In genomic region chr1:39900662-39901485, GRCh38 we compare ENCODE assay signal across 8 cellular contexts. TPM values are rescaled to one million over a fixed set of nuclear protein-coding genes. Genes with fewer than 3 reads are reported as not detected.
DNase-seq lines count a peak whose midpoint lies in the region; ATAC-seq, FAIRE-seq and TF ChIP-seq lines count a peak whose summit lies in the region.

No MANE protein-coding gene starts in this region.

- H3K9me3 ChIP-seq in gastroesophageal sphincter (no peaks in the 10 kb centered on the region), trophoblast cell (ENCODE audit: insufficient read depth, low read depth, low read length) (no peaks in the 10 kb centered on the region)

- TF ChIP-seq CTCF in gastroesophageal sphincter (IDR thresholded peaks at IDR 0.05): no peak

- H3K4ac ChIP-seq in trophoblast cell (ENCODE audit: low read depth, low read length): peak overlapping the region; percentile 20

- H3K4me3 ChIP-seq in gastroesophageal sphincter (peak overlapping the region; percentile 32 to 66), trophoblast cell (ENCODE audit: low read depth, low read length) (peak overlapping the region; percentile 84)

- H3K4me1 Mint-ChIP-seq in activated CD4-positive, alpha-beta memory T cell treated with anti-CD3 and anti-CD28 coated beads for 36 hours (ENCODE audit: low read depth): peaks cover 6% of the 10 kb centered on the region

- H3K23ac ChIP-seq in trophoblast cell (ENCODE audit: low read length): no peak overlapping the region

- no peaks in the 10 kb centered on the region for H3K79me2 ChIP-seq in trophoblast cell (ENCODE audit: control insufficient read depth, insufficient read depth, low read length, poor library complexity)

- no peak overlapping the region for H4K91ac ChIP-seq in trophoblast cell (ENCODE audit: low read depth, low read length)

- H3K27ac ChIP-seq in gastroesophageal sphincter (peak overlapping the region in 2 of 4 donors; percentile 27 to 48), trophoblast cell (ENCODE audit: low read depth, low read length) (no peak overlapping the region)

- no peak overlapping the region for H2BK5ac ChIP-seq in trophoblast cell (ENCODE audit: low read depth, low read length, poor library complexity)

- CTCF ChIA-PET in activated CD4-positive, alpha-beta memory T cell treated with anti-CD3 and anti-CD28 coated beads for 36 hours (lab: Charles Lee): interaction anchor here (1.2 to 5.4 kb wide), 9 partner anchors 14 to 138 kb away, joined by 3 to 104 read pairs (median 15); partner anchors contain the start of gene TRIT1

- peak overlapping the region; percentile 60 for H2BK120ac ChIP-seq in trophoblast cell (ENCODE audit: insufficient read depth, low read length, poor library complexity)

- no peaks in the 10 kb centered on the region for H3K9me3 Mint-ChIP-seq in activated CD4-positive, alpha-beta memory T cell treated with anti-CD3 and anti-CD28 coated beads for 36 hours

- H4K8ac ChIP-seq in trophoblast cell (ENCODE audit: low read depth, low read length): peak overlapping the region; percentile 61

- POLR2A ChIA-PET in activated CD4-positive, alpha-beta memory T cell treated with anti-CD3 and anti-CD28 coated beads for 36 hours (lab: Charles Lee): interaction anchor here (0.6 to 2.4 kb wide), 3 partner anchors 55 to 58 kb away, joined by 3 to 9 read pairs (median 4); no protein-coding TSS in a partner anchor

- peak; percentile 60 for ATAC-seq in gastroesophageal sphincter
- no peak for ATAC-seq in HG03045 (IDR thresholded peaks at IDR 0.05; ENCODE audit: unreplicated experiment)

- peak; percentile 45 for DNase-seq in ELR (ENCODE audit: low read depth)
- peak; percentile 21 for DNase-seq in HTR-8/SVneo (ENCODE audit: insufficient read length, low spot score)
- DNase-seq in activated CD4-positive, alpha-beta memory T cell treated with anti-CD3 and anti-CD28 coated beads for 36 hours: no peak
- no peak for DNase-seq in trophoblast cell
- no peak for DNase-seq in NCI-H1930 (lab: John Stamatoyannopoulos, UW)
- DNase-seq in NCI-H524 treated with DMSO at 0.1 percent for 48 hours (lab: John Stamatoyannopoulos, UW): no peak

- H2BK12ac ChIP-seq in trophoblast cell (ENCODE audit: low read length): no peak overlapping the region

- no peak for TF ChIP-seq EP300 in gastroesophageal sphincter (IDR thresholded peaks at IDR 0.05)

- H3K79me1 ChIP-seq in trophoblast cell (ENCODE audit: low read length): peaks cover 9% of the 10 kb centered on the region

- no peak overlapping the region for H2AK5ac ChIP-seq in trophoblast cell (ENCODE audit: low read length)

- H3K4me3 Mint-ChIP-seq in activated CD4-positive, alpha-beta memory T cell treated with anti-CD3 and anti-CD28 coated beads for 36 hours: peak overlapping the region; percentile 46

- peak overlapping the region; percentile 95 for H2AFZ ChIP-seq in trophoblast cell (ENCODE audit: insufficient read depth, low read length, poor library complexity)

- H3K36me3 Mint-ChIP-seq in activated CD4-positive, alpha-beta memory T cell treated with anti-CD3 and anti-CD28 coated beads for 36 hours: no peaks in the 10 kb centered on the region

- H3K4me1 ChIP-seq in gastroesophageal sphincter (peaks cover 0 to 25% (median 16%) of the 10 kb centered on the region in 3 donors), trophoblast cell (ENCODE audit: control insufficient read depth in 1 of 2, insufficient read depth in 2 of 2, low read length in 2 of 2) (peaks cover 12 to 13% of the 10 kb centered on the region in 2 experiments)

- peaks cover 40% of the 10 kb centered on the region for H3K27me3 Mint-ChIP-seq in activated CD4-positive, alpha-beta memory T cell treated with anti-CD3 and anti-CD28 coated beads for 36 hours

- H3K18ac ChIP-seq in trophoblast cell (ENCODE audit: low read length): peak overlapping the region; percentile 19

- 60% methylated on average over 1 of the region's 68 CpGs; no CpG with 5 or more reads in 1 of the 2 donors for WGBS in gastroesophageal sphincter (ENCODE audit: low coverage in 1 of 2), 2 donors
- WGBS in trophoblast cell (ENCODE audit: extremely low coverage, insufficient coverage, insufficient read length): no CpG with 5 or more reads among the region's 68 CpGs

- peak overlapping the region; percentile 100 for H3K4me2 ChIP-seq in trophoblast cell (ENCODE audit: low read length)

- no peaks in the 10 kb centered on the region for H3K36me3 ChIP-seq in gastroesophageal sphincter
- no peaks in the 10 kb centered on the region for H3K36me3 ChIP-seq in trophoblast cell (ENCODE audit: control insufficient read depth in 1 of 2, insufficient read depth in 2 of 2, low read length in 2 of 2)

- H3K27me3 ChIP-seq in gastroesophageal sphincter: peaks cover 64% of the 10 kb centered on the region
- H3K27me3 ChIP-seq in trophoblast cell (ENCODE audit: insufficient read depth, low read length): peaks cover 9% of the 10 kb centered on the region

- TF ChIP-seq POLR2A in gastroesophageal sphincter (IDR thresholded peaks at IDR 0.05): no peak

- H4K12ac ChIP-seq in trophoblast cell (ENCODE audit: low read depth, low read length): no peak overlapping the region

- H3K9ac ChIP-seq in trophoblast cell (ENCODE audit: low read length): peak overlapping the region; percentile 72

- intact Hi-C loops in activated CD4-positive, alpha-beta memory T cell treated with anti-CD3 and anti-CD28 coated beads for 36 hours (cut with micrococcal nuclease): loop anchor here (5.0 kb wide), 2 partner anchors 56 to 71 kb away; partner anchors contain the start of gene MFSD2A

- no peak for FAIRE-seq in HTR-8/SVneo (lab: Jason Lieb, UNC)

- no peak overlapping the region for H3K27ac Mint-ChIP-seq in activated CD4-positive, alpha-beta memory T cell treated with anti-CD3 and anti-CD28 coated beads for 36 hours

- H3K14ac ChIP-seq in trophoblast cell (ENCODE audit: low read length): peak overlapping the region; percentile 64

RNA-seq across cellular contexts. Expression of gene MYCL, which starts 0.8 kb away (rescaled TPM):
- total RNA-seq in activated CD4-positive, alpha-beta memory T cell treated with anti-CD3 and anti-CD28 coated beads for 36 hours: under 1 TPM in 1 of 2 experiments, not detected in 1; 0.07 TPM
- 1 to 10 TPM in 1 of 4 donors, under 1 TPM in 2, not detected in 1; 0.27 to 1.2 (median 0.69) TPM for total RNA-seq in gastroesophageal sphincter
- 3.2 TPM in 2 replicates for polyA plus RNA-seq in trophoblast cell (2013)

RNA-seq across cellular contexts. Expression of gene TRIT1, which starts 17.6 kb away (rescaled TPM):
- 10 to 100 TPM; 21.0 to 21.9 TPM for total RNA-seq in activated CD4-positive, alpha-beta memory T cell treated with anti-CD3 and anti-CD28 coated beads for 36 hours
- 10 to 100 TPM; 19.3 to 24.0 (median 21.7) TPM for total RNA-seq in gastroesophageal sphincter
- 15.3 and 15.4 TPM in 2 replicates for polyA plus RNA-seq in trophoblast cell (2013)

RNA-seq across cellular contexts. Expression of gene MFSD2A, which starts 54.1 kb away (rescaled TPM):
- 1 to 10 TPM; 6.0 to 7.5 TPM for total RNA-seq in activated CD4-positive, alpha-beta memory T cell treated with anti-CD3 and anti-CD28 coated beads for 36 hours
- total RNA-seq in gastroesophageal sphincter: 1 to 10 TPM in 2 of 4 donors, under 1 TPM in 2; 0.84 to 4.8 (median 1.4) TPM
- 1.2 TPM in 2 replicates for polyA plus RNA-seq in trophoblast cell (2013)

Comparison
In these comparisons a context has a peak if more than half of its experiments do, and no peak if none do; other contexts are left out.
1. DNase-seq: peak in ELR (single experiment) and HTR-8/SVneo (single experiment); none in activated CD4-positive, alpha-beta memory T cell treated with anti-CD3 and anti-CD28 coated beads for 36 hours (single experiment), trophoblast cell (0 of 2), NCI-H1930 (0 of 2) and NCI-H524 treated with DMSO at 0.1 percent for 48 hours (single experiment).